Comparison of ENCODE assay signal across 13 cellular contexts in genomic region chr7:128341733-128342132, GRCh38. TPM values are rescaled to one million over a fixed set of nuclear protein-coding genes. Genes with fewer than 3 reads are reported as not detected.
A peak's percentile ranks its signal among the peaks of the same experiment; 100 is the strongest.
DNase-seq lines count a peak whose midpoint lies in the region; ATAC-seq and TF ChIP-seq lines count a peak whose summit lies in the region.
"Had no signal": no experiment of that assay in that cellular context is flagged by ENCODE, and none has a peak within 500 bp of the region (broad histone marks: within the 10 kb centered on the region; RNA-seq: fewer than 3 reads in every experiment).

No MANE protein-coding gene starts in this region.

- H3K27ac Mint-ChIP-seq in CD4-positive, alpha-beta T cell, result no peak overlapping the region
- no peak overlapping the region for H3K27ac Mint-ChIP-seq in activated naive CD8-positive, alpha-beta T cell
- H3K27ac Mint-ChIP-seq in natural killer cell treated with Interleukin-12 subunit alpha and Interleukin-12 subunit beta and Interleukin-15 and Interleukin-18, amount 100 ng/mL, for 72 hours, result peak overlapping the region in 1 of 2 donors; percentile 93

- peaks cover 56% of the 10 kb centered on the region for H3K36me3 Mint-ChIP-seq in CD4-positive, alpha-beta T cell (ENCODE audit: low read depth)
- no peaks in the 10 kb centered on the region for H3K36me3 Mint-ChIP-seq in activated naive CD8-positive, alpha-beta T cell
- peaks cover 14% of the 10 kb centered on the region for H3K36me3 Mint-ChIP-seq in natural killer cell treated with Interleukin-12 subunit alpha and Interleukin-12 subunit beta and Interleukin-15 and Interleukin-18, amount 100 ng/mL, for 72 hours

- H3K4me3 ChIP-seq in HFF-Myc (replicated peaks; ENCODE audit: low read depth, low read length), result peak overlapping the region; percentile 83

- H3K4me1 Mint-ChIP-seq in CD4-positive, alpha-beta T cell (ENCODE audit: low read depth), result peaks cover 48% of the 10 kb centered on the region
- peaks cover 34% of the 10 kb centered on the region for H3K4me1 Mint-ChIP-seq in activated naive CD8-positive, alpha-beta T cell (ENCODE audit: low read depth)
- peaks cover 26 to 27% of the 10 kb centered on the region in 2 donors for H3K4me1 Mint-ChIP-seq in natural killer cell treated with Interleukin-12 subunit alpha and Interleukin-12 subunit beta and Interleukin-15 and Interleukin-18, amount 100 ng/mL, for 72 hours (ENCODE audit: low read depth in 2 of 2)

- no peak for ATAC-seq in CD4-positive, alpha-beta T cell (ENCODE audit: poor library complexity)
- ATAC-seq in natural killer cell treated with Interleukin-12 subunit alpha and Interleukin-12 subunit beta and Interleukin-15 and Interleukin-18, amount 100 ng/mL, for 72 hours, result no peak
- ATAC-seq in GM18867 (IDR thresholded peaks at IDR 0.05; ENCODE audit: unreplicated experiment), result no peak

- H3K27me3 Mint-ChIP-seq in CD4-positive, alpha-beta T cell, result no peaks in the 10 kb centered on the region
- no peaks in the 10 kb centered on the region for H3K27me3 Mint-ChIP-seq in activated naive CD8-positive, alpha-beta T cell
- H3K27me3 Mint-ChIP-seq in natural killer cell treated with Interleukin-12 subunit alpha and Interleukin-12 subunit beta and Interleukin-15 and Interleukin-18, amount 100 ng/mL, for 72 hours, result no peaks in the 10 kb centered on the region

- no peaks in the 10 kb centered on the region for H3K9me3 Mint-ChIP-seq in CD4-positive, alpha-beta T cell
- no peaks in the 10 kb centered on the region for H3K9me3 Mint-ChIP-seq in activated naive CD8-positive, alpha-beta T cell (ENCODE audit: low read depth)
- no peaks in the 10 kb centered on the region for H3K9me3 Mint-ChIP-seq in natural killer cell treated with Interleukin-12 subunit alpha and Interleukin-12 subunit beta and Interleukin-15 and Interleukin-18, amount 100 ng/mL, for 72 hours

- no peak for DNase-seq in CD4-positive, alpha-beta T cell
- DNase-seq in HFF-Myc (ENCODE audit: extremely low read depth, low read depth), result no peak
- DNase-seq in natural killer cell treated with Interleukin-12 subunit alpha and Interleukin-12 subunit beta and Interleukin-15 and Interleukin-18, amount 100 ng/mL, for 72 hours (ENCODE audit: low spot score), result no peak
- DNase-seq in T-helper 9 cell, result no peak
- DNase-seq in ureter (ENCODE audit: low spot score), result no peak
- DNase-seq: glutamatergic neuron, NCI-H1694 treated with DMSO at 0.1 percent for 48 hours, NCI-H748 treated with DMSO at 0.1 percent for 48 hours, posterior cingulate gyrus, substantia nigra had no signal

- no peak overlapping the region for H3K27ac ChIP-seq in CD4-positive, alpha-beta T cell (ENCODE audit: low read depth, low read length)

- no peaks in the 10 kb centered on the region for H3K27me3 ChIP-seq in CD4-positive, alpha-beta T cell (ENCODE audit: control insufficient read depth, insufficient read depth, low read length)

- no peaks in the 10 kb centered on the region for H3K9me3 ChIP-seq in CD4-positive, alpha-beta T cell (ENCODE audit: control insufficient read depth, low read length)

- TF ChIP-seq CTCF in CD4-positive, alpha-beta T cell (IDR thresholded peaks at IDR 0.05), result no peak
- no peak for TF ChIP-seq CTCF in HFF-Myc (IDR thresholded peaks at IDR 0.05; ENCODE audit: low read depth, low read length, missing control alignments)

- CTCF ChIA-PET in CD4-positive, alpha-beta T cell (lab: Charles Lee), result no interaction called here

- peak overlapping the region; percentile 97 for H3K4me3 Mint-ChIP-seq in CD4-positive, alpha-beta T cell
- H3K4me3 Mint-ChIP-seq in activated naive CD8-positive, alpha-beta T cell, result peak overlapping the region; percentile 89
- peak overlapping the region; percentile 92 for H3K4me3 Mint-ChIP-seq in natural killer cell treated with Interleukin-12 subunit alpha and Interleukin-12 subunit beta and Interleukin-15 and Interleukin-18, amount 100 ng/mL, for 72 hours

- POLR2A ChIA-PET in CD4-positive, alpha-beta T cell (lab: Charles Lee), result interaction anchor here (1.1 kb wide), 1 partner anchor 10 kb away, joined by 4 read pairs; no protein-coding TSS in a partner anchor

- intact Hi-C loops in CD4-positive, alpha-beta T cell (cut with DNase I, micrococcal nuclease), result loop anchor here (5.0 to 10.0 kb wide), 9 partner anchors 66 to 1711 kb away; partner anchors contain the start of genes ZC3HC1 (in 2 of the 2), AHCYL2 (in 1 of the 2), ARF5 (in 1 of the 2) and GCC1 (in 1 of the 2)

RNA-seq across cellular contexts. Expression of gene RBM28, which starts 2.0 kb away (rescaled TPM):
- 10 to 100 TPM; 10.1 to 10.5 TPM for total RNA-seq in CD4-positive, alpha-beta T cell
- 10 to 100 TPM; 46.4 to 77.1 TPM for total RNA-seq in natural killer cell treated with Interleukin-12 subunit alpha and Interleukin-12 subunit beta and Interleukin-15 and Interleukin-18, amount 100 ng/mL, for 72 hours
- 48.8 TPM for total RNA-seq in ureter

RNA-seq across cellular contexts. Expression of gene PRRT4, which starts 19.8 kb away (rescaled TPM):
- total RNA-seq in CD4-positive, alpha-beta T cell, result under 1 TPM; 0.47 to 0.63 TPM
- not detected for total RNA-seq in natural killer cell treated with Interleukin-12 subunit alpha and Interleukin-12 subunit beta and Interleukin-15 and Interleukin-18, amount 100 ng/mL, for 72 hours
- 0.49 TPM for total RNA-seq in ureter
- total RNA-seq: HT1080 had no signal
